1 cellular context compared by ENCODE assay signal in genomic region chr1:83746234-83746633, GRCh38.
TF ChIP-seq lines count a peak whose summit lies in the region.

No MANE protein-coding gene starts in this region.

TF ChIP-seq in GM12878, 131 proteins besides CTCF, POLR2A, EP300 and RAD21 (continued from another document):
- TF ChIP-seq SKIL (IDR thresholded peaks at IDR 0.05; ENCODE audit: low read depth, poor library complexity, severe bottlenecking) (no peak), TCF12 (IDR thresholded peaks at IDR 0.05; ENCODE audit: low read depth, low read length) (no peak), CHD2 (IDR thresholded peaks at IDR 0.05; ENCODE audit: borderline replicate concordance, low read depth, low read length) (no peak), BACH1 (IDR thresholded peaks at IDR 0.05; ENCODE audit: borderline replicate concordance) (no peak)
